ENCODE assay signal across 9 cellular contexts in the genomic region with DNA sequence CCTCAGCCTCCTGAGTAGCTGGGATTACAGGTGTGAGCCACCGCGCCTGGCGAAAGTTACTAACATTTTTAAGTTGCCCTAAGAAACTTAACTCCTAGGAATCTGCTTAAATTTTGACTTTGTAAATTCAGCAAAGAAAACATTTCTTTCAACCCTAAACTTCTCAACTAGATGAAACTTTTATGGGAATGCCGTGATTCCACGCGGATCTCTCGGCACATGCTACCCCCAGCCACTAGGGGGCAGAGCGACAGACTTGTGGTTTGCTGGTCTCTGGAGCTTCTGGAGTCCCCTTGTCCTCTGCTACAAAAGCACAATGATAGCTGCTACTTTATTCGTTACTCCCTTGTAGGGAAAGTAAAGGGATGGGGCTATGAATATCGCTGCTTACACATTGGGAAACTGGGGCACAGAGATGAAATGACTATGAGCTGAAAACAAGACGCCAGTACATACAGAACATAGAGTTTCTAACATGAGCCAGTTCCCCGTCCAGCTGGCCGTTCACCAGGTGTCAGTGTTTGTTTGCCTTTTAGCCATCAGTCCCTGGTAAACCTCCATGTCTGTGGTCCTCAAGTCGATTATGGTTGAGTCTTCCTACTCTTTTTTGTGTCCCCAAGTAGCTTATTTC.
DNase-seq lines count a peak whose midpoint lies in the region; ATAC-seq, FAIRE-seq and TF ChIP-seq lines count a peak whose summit lies in the region.
"Had no signal": no experiment of that assay in that cellular context is flagged by ENCODE, and none has a peak within 500 bp of the region (broad histone marks: within the 10 kb centered on the region; RNA-seq: fewer than 3 reads in every experiment).

No MANE protein-coding gene starts in this region.

- TF ChIP-seq POLR2A in K562 (conservative IDR thresholded peaks at IDR 0.05): no peak

- peaks cover 0 to 3% (median 0%) of the 10 kb centered on the region in 5 donors for H3K36me3 Mint-ChIP-seq in naive thymus-derived CD4-positive, alpha-beta T cell

- intact Hi-C loops in K562 (cut with micrococcal nuclease): loop anchor here (1.0 to 5.0 kb wide), 3 partner anchors 39 to 399 kb away; no protein-coding TSS in a partner anchor
- intact Hi-C loops in naive thymus-derived CD4-positive, alpha-beta T cell (cut with micrococcal nuclease): no loop called here

- peaks cover 0 to 20% (median 3%) of the 10 kb centered on the region in 5 donors for H3K27me3 Mint-ChIP-seq in naive thymus-derived CD4-positive, alpha-beta T cell
- H3K27me3 Mint-ChIP-seq: central memory CD8-positive, alpha-beta T cell had no signal

- no peaks in the 10 kb centered on the region for H3K9me2 ChIP-seq in DOHH2 (replicated peaks; ENCODE audit: control insufficient read depth, low read length)

- H3K27ac ChIP-seq in DOHH2 (ENCODE audit: low read depth, low read length): no peak overlapping the region
- no peak overlapping the region for H3K27ac ChIP-seq in K562 (ENCODE audit: extremely low read depth, low read depth, low read length)
- H3K27ac ChIP-seq in naive thymus-derived CD4-positive, alpha-beta T cell (ENCODE audit: low read depth, low read length): no peak overlapping the region

- TF ChIP-seq CTCF in DOHH2 (IDR thresholded peaks at IDR 0.05; ENCODE audit: low read depth, low read length, poor library complexity, severe bottlenecking) (peak; percentile 69), K562 (IDR thresholded peaks at IDR 0.05 in 2 of 3, conservative IDR thresholded peaks at IDR 0.05 in 1 of 3; ENCODE audit: insufficient read depth in 2 of 3, low read depth in 1 of 3, low read length in 3 of 3) (peak; percentile 63 to 93 (median 73))

- H3K4me3 ChIP-seq in DOHH2 (ENCODE audit: low read length) (no peak overlapping the region), K562 (no peak overlapping the region)
- no peak overlapping the region for H3K4me3 ChIP-seq in naive thymus-derived CD4-positive, alpha-beta T cell (ENCODE audit: low read length)

- H4K20me1 ChIP-seq in DOHH2 (ENCODE audit: control insufficient read depth, insufficient read depth, low read depth, low read length) (no peaks in the 10 kb centered on the region), K562 (replicated peaks; ENCODE audit: control insufficient read depth, insufficient read depth, low read length) (no peaks in the 10 kb centered on the region)

- DNase-seq in HuH-7.5 (ENCODE audit: low spot score) (peak; percentile 16), K562 (ENCODE audit: extremely low read depth in 1 of 4, low spot score in 3 of 4) (peak; percentile 68 to 81 (median 76)), myocyte (ENCODE audit: low read depth) (peak; percentile 26), NCI-H774 (lab: John Stamatoyannopoulos, UW) (no peak)
- DNase-seq in naive thymus-derived CD4-positive, alpha-beta T cell: no peak

- in situ Hi-C loops in K562 (cut with MboI): no loop called here

- no peak overlapping the region for H3K4me2 ChIP-seq in DOHH2 (ENCODE audit: low read length)
- H3K4me2 ChIP-seq in K562 (ENCODE audit: insufficient read depth, low read length): peak overlapping the region; percentile 57; the same call in 1 of the 2 replicates

- H3K9me3 Mint-ChIP-seq in naive thymus-derived CD4-positive, alpha-beta T cell: peaks cover 0 to 14% (median 4%) of the 10 kb centered on the region in 11 donors

- H2AFZ ChIP-seq in K562 (ENCODE audit: low read depth, low read length): peak overlapping the region; percentile 91

- H3K4me1 Mint-ChIP-seq in naive thymus-derived CD4-positive, alpha-beta T cell: no peaks in the 10 kb centered on the region
- H3K4me1 Mint-ChIP-seq: central memory CD8-positive, alpha-beta T cell had no signal

- no peak overlapping the region for H3K4me3 Mint-ChIP-seq in naive thymus-derived CD4-positive, alpha-beta T cell
- H3K4me3 Mint-ChIP-seq: central memory CD8-positive, alpha-beta T cell had no signal

- POLR2A ChIA-PET in K562 (lab: Yijun Ruan, JAX): interaction anchor here (0.6 to 1.1 kb wide), 4 partner anchors 9 to 109 kb away, joined by 3 to 4 read pairs (median 3); no protein-coding TSS in a partner anchor
- POLR2A ChIA-PET in naive thymus-derived CD4-positive, alpha-beta T cell (lab: Charles Lee): no interaction called here

- H3K27ac Mint-ChIP-seq in naive thymus-derived CD4-positive, alpha-beta T cell: no peak overlapping the region

- H3K79me2 ChIP-seq in DOHH2 (ENCODE audit: control insufficient read depth, low read length) (no peaks in the 10 kb centered on the region), K562 (ENCODE audit: control insufficient read depth, insufficient read depth, low read length) (no peaks in the 10 kb centered on the region)

- H3K9ac ChIP-seq in K562 (ENCODE audit: insufficient read depth in 1 of 2, low read depth in 2 of 2, low read length in 2 of 2): no peak overlapping the region

- no peaks in the 10 kb centered on the region for H3K36me3 ChIP-seq in DOHH2 (ENCODE audit: control insufficient read depth, low read length)
- H3K36me3 ChIP-seq in K562 (ENCODE audit: control insufficient read depth, insufficient read depth, low read length): no peaks in the 10 kb centered on the region
- no peaks in the 10 kb centered on the region for H3K36me3 ChIP-seq in naive thymus-derived CD4-positive, alpha-beta T cell (ENCODE audit: control insufficient read depth in 2 of 3, insufficient read depth in 3 of 3, low read length in 3 of 3)

- H3K9me1 ChIP-seq in K562 (ENCODE audit: control insufficient read depth, insufficient read depth, low read length): no peaks in the 10 kb centered on the region

- no peaks in the 10 kb centered on the region for H3F3A ChIP-seq in DOHH2 (ENCODE audit: control insufficient read depth, insufficient read depth)

- H3K9me3 ChIP-seq in DOHH2 (ENCODE audit: control insufficient read depth, insufficient read depth, low read length): no peaks in the 10 kb centered on the region
- H3K9me3 ChIP-seq in K562 (replicated peaks; ENCODE audit: control insufficient read depth, insufficient read depth, low read depth, low read length): no peaks in the 10 kb centered on the region
- peaks cover 0 to 5% (median 0%) of the 10 kb centered on the region in 3 experiments for H3K9me3 ChIP-seq in naive thymus-derived CD4-positive, alpha-beta T cell (ENCODE audit: control insufficient read depth in 2 of 3, low read length in 3 of 3)

- no peaks in the 10 kb centered on the region for H3K4me1 ChIP-seq in DOHH2 (ENCODE audit: control insufficient read depth, low read length)
- H3K4me1 ChIP-seq in K562 (replicated peaks in 1 of 2; ENCODE audit: control insufficient read depth in 2 of 2, insufficient read depth in 2 of 2, low read length in 2 of 2): no peaks in the 10 kb centered on the region; a peak in 2 of 5 replicates
- no peaks in the 10 kb centered on the region for H3K4me1 ChIP-seq in naive thymus-derived CD4-positive, alpha-beta T cell (ENCODE audit: control insufficient read depth in 2 of 2, insufficient read depth in 2 of 2, low read length in 2 of 2)

- FAIRE-seq in K562 (lab: Jason Lieb, UNC): peak; percentile 92

- 17% methylated on average over 14 of the region's 14 CpGs for WGBS in K562 (ENCODE audit: insufficient coverage, low coverage, missing lambda C conversion rate)

- no peaks in the 10 kb centered on the region for H3K27me3 ChIP-seq in DOHH2 (ENCODE audit: control insufficient read depth, low read length)
- peaks cover 0 to 2% of the 10 kb centered on the region in 2 experiments; a peak in 2 of 5 replicates for H3K27me3 ChIP-seq in K562 (ENCODE audit: control insufficient read depth in 2 of 2, insufficient read depth in 2 of 2, low read length in 2 of 2)
- H3K27me3 ChIP-seq in naive thymus-derived CD4-positive, alpha-beta T cell (ENCODE audit: control insufficient read depth in 2 of 2, insufficient read depth in 2 of 2, low read length in 2 of 2): no peaks in the 10 kb centered on the region

- TF ChIP-seq EP300 in K562 (IDR thresholded peaks at IDR 0.05; ENCODE audit: low read length): no peak

- ATAC-seq in K562 (peak; percentile 89), GM21381 (IDR thresholded peaks at IDR 0.05; ENCODE audit: unreplicated experiment) (no peak), GM18858 (IDR thresholded peaks at IDR 0.05; ENCODE audit: unreplicated experiment) (no peak)
- no peak for ATAC-seq in naive thymus-derived CD4-positive, alpha-beta T cell

- TF ChIP-seq RAD21 in K562 (CRISPR knock-in tag; conservative IDR thresholded peaks at IDR 0.05 in 1 of 2, IDR thresholded peaks at IDR 0.05 in 1 of 2): peak; percentile 55 to 63

- BruUV-seq in K562 (replicated peaks; lab: Mats Ljungman, UMichigan): no TSS peak

- CTCF ChIA-PET in K562 (lab: Yijun Ruan, JAX; ENCODE audit: low intra/inter-chr PET ratio): interaction anchor here (0.6 to 2.1 kb wide), 2 partner anchors 114 to 1612 kb away, joined by 3 to 22 read pairs; no protein-coding TSS in a partner anchor
- CTCF ChIA-PET in naive thymus-derived CD4-positive, alpha-beta T cell (lab: Charles Lee): no interaction called here

TF ChIP-seq in K562, 482 proteins besides CTCF, POLR2A, EP300 and RAD21 (continues in another document):
- TF ChIP-seq, protein P1, sequence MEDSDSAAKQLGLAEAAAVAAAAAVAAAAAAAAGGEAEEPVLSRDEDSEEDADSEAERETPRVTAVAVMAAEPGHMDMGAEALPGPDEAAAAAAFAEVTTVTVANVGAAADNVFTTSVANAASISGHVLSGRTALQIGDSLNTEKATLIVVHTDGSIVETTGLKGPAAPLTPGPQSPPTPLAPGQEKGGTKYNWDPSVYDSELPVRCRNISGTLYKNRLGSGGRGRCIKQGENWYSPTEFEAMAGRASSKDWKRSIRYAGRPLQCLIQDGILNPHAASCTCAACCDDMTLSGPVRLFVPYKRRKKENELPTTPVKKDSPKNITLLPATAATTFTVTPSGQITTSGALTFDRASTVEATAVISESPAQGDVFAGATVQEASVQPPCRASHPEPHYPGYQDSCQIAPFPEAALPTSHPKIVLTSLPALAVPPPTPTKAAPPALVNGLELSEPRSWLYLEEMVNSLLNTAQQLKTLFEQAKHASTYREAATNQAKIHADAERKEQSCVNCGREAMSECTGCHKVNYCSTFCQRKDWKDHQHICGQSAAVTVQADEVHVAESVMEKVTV (CRISPR knock-in tag; IDR thresholded peaks at IDR 0.05): peak; percentile 24; the same call in 1 of the 2 replicates
- no peak for TF ChIP-seq ZNF830 (CRISPR knock-in tag; IDR thresholded peaks at IDR 0.05)
- TF ChIP-seq, protein P2, sequence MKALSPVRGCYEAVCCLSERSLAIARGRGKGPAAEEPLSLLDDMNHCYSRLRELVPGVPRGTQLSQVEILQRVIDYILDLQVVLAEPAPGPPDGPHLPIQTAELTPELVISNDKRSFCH (CRISPR knock-in tag; IDR thresholded peaks at IDR 0.05): no peak
- TF ChIP-seq, protein P2 (tag; IDR thresholded peaks at IDR 0.05): 0 out of 2 replicates have a peak, but pooled peaks have one; percentile 28

Comparison
In these comparisons a context has a peak if more than half of its experiments do, and no peak if none do; other contexts are left out.
1. DNase-seq: peak in HuH-7.5 (single experiment), K562 (4 of 4) and myocyte (single experiment); none in naive thymus-derived CD4-positive, alpha-beta T cell (0 of 9) and NCI-H774 (single experiment).